In genomic region chr1:158084336-158084735, GRCh38 we compare ENCODE assay signal across 30 cellular contexts.
"Had no signal": no experiment of that assay in that cellular context is flagged by ENCODE, and none has a peak within 500 bp of the region (broad histone marks: within the 10 kb centered on the region; RNA-seq: fewer than 3 reads in every experiment).

No MANE protein-coding gene starts in this region.

- H3K4me3 ChIP-seq: adrenal gland, body of pancreas had no signal

- H3K4me1 ChIP-seq: adrenal gland, body of pancreas had no signal

- H3K27me3 ChIP-seq: adrenal gland, body of pancreas had no signal

- H3K9me3 ChIP-seq: adrenal gland, body of pancreas had no signal

- H3K27ac ChIP-seq: adrenal gland, body of pancreas, VCaP had no signal

- ATAC-seq: activated CD8-positive, alpha-beta T cell treated with anti-CD3 and anti-CD28 coated beads for 36 hours; activated naive CD4-positive, alpha-beta T cell treated with anti-CD3 and anti-CD28 coated beads, Interleukin-2, amount 50 U/mL, for 72 hours; activated T-cell treated with anti-CD3 and anti-CD28 coated beads, Interleukin-2, amount 50 U/mL, for 4 hours; activated T-cell treated with anti-CD3 and anti-CD28 coated beads, Interleukin-2, amount 50 U/mL, for 72 hours; activated T-helper 17 cell treated with anti-CD3 and anti-CD28 coated beads, Interleukin-2, amount 50 U/mL, for 72 hours; body of pancreas had no signal

- DNase-seq: activated B cell treated with CpG ODN at 0.5 μM for 24 hours; activated CD4-positive, alpha-beta memory T cell treated with anti-CD3 and anti-CD28 coated beads for 36 hours; activated CD4-positive, alpha-beta T cell treated with anti-CD3 and anti-CD28 coated beads for 4 hours; activated CD4-positive, alpha-beta T cell treated with anti-CD3 and anti-CD28 coated beads, Interleukin-2, amount 10 ng/mL, durations not matched to agents 24 days and 14 days; activated CD4-positive, alpha-beta T cell treated with anti-CD3 and anti-CD28 coated beads, Interleukin-2, amount 50 U/mL, for 1 hour; activated CD4-positive, alpha-beta T cell treated with anti-CD3 and anti-CD28 coated beads, Interleukin-2, amount 50 U/mL, for 4 hours; activated CD4-positive, CD25-positive, alpha-beta regulatory T cell treated with anti-CD3 and anti-CD28 coated beads, Interleukin-2, amount 50 U/mL, for 72 hours; activated CD8-positive, alpha-beta memory T cell treated with anti-CD3 and anti-CD28 coated beads, Interleukin-2, amount 50 U/mL, for 4 hours; activated CD8-positive, alpha-beta T cell treated with anti-CD3 and anti-CD28 coated beads for 36 hours; activated effector memory CD4-positive, alpha-beta T cell treated with anti-CD3 and anti-CD28 coated beads, Interleukin-2, amount 50 U/mL, for 16 hours; activated gamma-delta T cell treated with Interleukin-2 at 50 U/mL for 16 hours; activated naive CD4-positive, alpha-beta T cell; activated naive CD4-positive, alpha-beta T cell treated with anti-CD3 and anti-CD28 coated beads for 36 hours; activated naive CD4-positive, alpha-beta T cell treated with anti-CD3 and anti-CD28 coated beads, Interleukin-2, amount 50 U/mL, for 16 hours; activated naive CD8-positive, alpha-beta T cell treated with anti-CD3 and anti-CD28 coated beads for 36 hours; activated T-cell treated with anti-CD3 and anti-CD28 coated beads for 4 hours; activated T-cell treated with anti-CD3 and anti-CD28 coated beads, Interleukin-2, amount 50 U/mL, for 1 hour; activated T-cell treated with anti-CD3 and anti-CD28 coated beads, Interleukin-2, amount 50 U/mL, for 4 hours; activated T-cell treated with anti-CD3 and anti-CD28 coated beads, Interleukin-2, amount 50 U/mL, for 72 hours; adrenal gland; amniotic stem cell; aorta; body of pancreas; central memory CD4-positive, alpha-beta T cell; T-helper 1 cell; T-helper 2 cell; T-helper 9 cell had no signal
